In the genomic region with DNA sequence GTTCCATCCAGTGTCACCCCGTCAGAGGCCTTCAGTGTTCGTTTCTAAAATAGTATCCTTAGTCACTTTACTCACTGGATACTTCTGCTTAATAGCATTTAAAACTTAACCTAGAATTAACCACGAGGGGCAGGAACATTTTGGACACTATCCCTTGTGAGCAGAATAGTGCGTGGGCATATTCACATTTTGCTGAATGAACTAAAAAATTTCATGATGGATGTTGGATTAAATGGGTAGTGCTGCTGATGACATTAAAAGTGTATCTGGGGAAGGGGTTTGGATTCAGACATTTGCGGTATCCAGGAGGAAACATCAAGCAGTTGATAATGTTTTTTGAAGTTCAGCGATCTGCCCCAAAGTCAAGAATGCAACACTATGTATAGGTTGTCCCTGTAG, we compare ENCODE assay signal across 8 cellular contexts. TPM values are rescaled to one million over a fixed set of nuclear protein-coding genes. Genes with fewer than 3 reads are reported as not detected.
A peak's percentile ranks its signal among the peaks of the same experiment; 100 is the strongest.
DNase-seq lines count a peak whose midpoint lies in the region; ATAC-seq and TF ChIP-seq lines count a peak whose summit lies in the region.

No MANE protein-coding gene starts in this region.

- peaks cover 27% of the 10 kb centered on the region for H3K4me1 ChIP-seq in CD8-positive, alpha-beta T cell (ENCODE audit: insufficient read depth, low read length)
- H3K4me1 ChIP-seq in NT2/D1 (ENCODE audit: insufficient read depth, insufficient read length) (no peaks in the 10 kb centered on the region), neutrophil (ENCODE audit: control insufficient read depth in 1 of 2, insufficient read depth in 1 of 2, low read depth in 1 of 2, low read length in 1 of 2) (peaks cover 13 to 23% of the 10 kb centered on the region in 2 experiments)

- no peaks in the 10 kb centered on the region for H3K9me3 Mint-ChIP-seq in CD8-positive, alpha-beta T cell
- no peaks in the 10 kb centered on the region for H3K9me3 Mint-ChIP-seq in effector memory CD8-positive, alpha-beta T cell

- TF ChIP-seq CTCF in CD8-positive, alpha-beta T cell (IDR thresholded peaks at IDR 0.05) = no peak
- TF ChIP-seq CTCF in neutrophil (IDR thresholded peaks at IDR 0.05) (no peak), omental fat pad (IDR thresholded peaks at IDR 0.05) (no peak)

- H3K27ac ChIP-seq in CD8-positive, alpha-beta T cell (ENCODE audit: low read depth, low read length) = peak overlapping the region; percentile 81
- peak overlapping the region; percentile 88 for H3K27ac ChIP-seq in neutrophil

- H3K36me3 ChIP-seq in CD8-positive, alpha-beta T cell (ENCODE audit: insufficient read depth, low read length) = peaks cover 22% of the 10 kb centered on the region
- peaks cover 47% of the 10 kb centered on the region for H3K36me3 ChIP-seq in NT2/D1 (ENCODE audit: insufficient read depth, insufficient read length, low read length)
- peaks cover 17% of the 10 kb centered on the region for H3K36me3 ChIP-seq in neutrophil

- H3K4me3 Mint-ChIP-seq in CD8-positive, alpha-beta T cell = peak overlapping the region; percentile 97
- peak overlapping the region; percentile 93 to 97 for H3K4me3 Mint-ChIP-seq in effector memory CD8-positive, alpha-beta T cell

- H3K27me3 Mint-ChIP-seq in CD8-positive, alpha-beta T cell (ENCODE audit: low read depth) = no peaks in the 10 kb centered on the region
- H3K27me3 Mint-ChIP-seq in effector memory CD8-positive, alpha-beta T cell = no peaks in the 10 kb centered on the region

- CTCF ChIA-PET in CD8-positive, alpha-beta T cell (lab: Charles Lee) = interaction anchor here (0.8 to 2.4 kb wide), 2 partner anchors 70 to 97 kb away, joined by 3 to 7 read pairs; no protein-coding TSS in a partner anchor

- peak overlapping the region; percentile 88 for H3K9ac ChIP-seq in NT2/D1 (ENCODE audit: insufficient read length, low read depth)

- H3K4me3 ChIP-seq in CD8-positive, alpha-beta T cell (ENCODE audit: low read depth, low read length) = peak overlapping the region; percentile 70
- H3K4me3 ChIP-seq in NT2/D1 (ENCODE audit: insufficient read length, low read depth) (peak overlapping the region; percentile 87), neutrophil (ENCODE audit: low read depth in 1 of 2, low read length in 1 of 2) (peak overlapping the region; percentile 87 to 88)

- no peaks in the 10 kb centered on the region for H3K27me3 ChIP-seq in CD8-positive, alpha-beta T cell (ENCODE audit: insufficient read depth, low read length)
- H3K27me3 ChIP-seq in NT2/D1 (ENCODE audit: insufficient read depth, insufficient read length) = no peaks in the 10 kb centered on the region
- H3K27me3 ChIP-seq in neutrophil = no peaks in the 10 kb centered on the region

- intact Hi-C loops in CD8-positive, alpha-beta T cell (cut with DNase I, micrococcal nuclease) = loop anchor here (1.0 to 10.0 kb wide), 13 partner anchors 16 to 1560 kb away; a partner anchor contains a TSS

- POLR2A ChIA-PET in CD8-positive, alpha-beta T cell (lab: Charles Lee) = interaction anchor here (0.9 to 3.0 kb wide), 9 partner anchors 9 to 330 kb away, joined by 3 to 46 read pairs (median 4); a partner anchor contains a TSS

- H3K36me3 Mint-ChIP-seq in CD8-positive, alpha-beta T cell = peaks cover 43% of the 10 kb centered on the region
- H3K36me3 Mint-ChIP-seq in effector memory CD8-positive, alpha-beta T cell (ENCODE audit: insufficient read depth) = peaks cover 35% of the 10 kb centered on the region

- peaks cover 57% of the 10 kb centered on the region for H3K4me1 Mint-ChIP-seq in CD8-positive, alpha-beta T cell (ENCODE audit: low read depth)
- H3K4me1 Mint-ChIP-seq in effector memory CD8-positive, alpha-beta T cell (ENCODE audit: low read depth in 2 of 2) = peaks cover 31 to 35% of the 10 kb centered on the region in 2 donors

- no peaks in the 10 kb centered on the region for H3K9me3 ChIP-seq in CD8-positive, alpha-beta T cell (ENCODE audit: low read length)
- H3K9me3 ChIP-seq in NT2/D1 (ENCODE audit: insufficient read depth, low read length) (no peaks in the 10 kb centered on the region), neutrophil (no peaks in the 10 kb centered on the region)

- ATAC-seq in CD8-positive, alpha-beta T cell = no peak
- ATAC-seq in effector memory CD8-positive, alpha-beta T cell (replicated peaks) = no peak
- no peak for ATAC-seq in omental fat pad (ENCODE audit: low FRiP score)

- DNase-seq in CD8-positive, alpha-beta T cell = no peak
- DNase-seq in NT2/D1 (ENCODE audit: low read depth, low spot score) (peak; percentile 3), NCI-H748 treated with DMSO at 0.1 percent for 48 hours (lab: John Stamatoyannopoulos, UW) (no peak), NCI-H1092 treated with DMSO at 0.1 percent for 48 hours (lab: John Stamatoyannopoulos, UW) (no peak), omental fat pad (ENCODE audit: low spot score) (no peak), COLO668 (lab: John Stamatoyannopoulos, UW; ENCODE audit: unreplicated experiment) (no peak)
- DNase-seq in effector memory CD8-positive, alpha-beta T cell = no peak

- H3K27ac Mint-ChIP-seq in CD8-positive, alpha-beta T cell = peak overlapping the region; percentile 99
- peak overlapping the region; percentile 99 for H3K27ac Mint-ChIP-seq in effector memory CD8-positive, alpha-beta T cell

RNA-seq across cellular contexts. Expression of a gene that starts 0.8 kb away (rescaled TPM):
- total RNA-seq in CD8-positive, alpha-beta T cell = 10 to 100 TPM; 51.1 to 59.6 TPM
- 10 to 100 TPM; 26.5 to 52.7 (median 27.7) TPM for total RNA-seq in omental fat pad

RNA-seq across cellular contexts. Expression of a gene that starts 53.1 kb away (rescaled TPM):
- 100 to 1,000 TPM in 1 of 2 experiments, 10 to 100 TPM in 1; 92.8 to 102 TPM for total RNA-seq in CD8-positive, alpha-beta T cell
- 100 to 1,000 TPM; 130 to 190 (median 141) TPM for total RNA-seq in omental fat pad
